8 cellular contexts compared by ENCODE assay signal in genomic region chr19:49117677-49118564, GRCh38. TPM values are rescaled to one million over a fixed set of nuclear protein-coding genes. Genes with fewer than 3 reads are reported as not detected.
DNase-seq lines count a peak whose midpoint lies in the region; ATAC-seq and TF ChIP-seq lines count a peak whose summit lies in the region.
"Had no signal": no experiment of that assay in that cellular context is flagged by ENCODE, and none has a peak within 500 bp of the region (broad histone marks: within the 10 kb centered on the region; RNA-seq: fewer than 3 reads in every experiment).

No MANE protein-coding gene starts in this region.

- no peak overlapping the region for H3K27ac ChIP-seq in iPS DF 6.9 (ENCODE audit: low read length)
- peak overlapping the region; percentile 97 for H3K27ac ChIP-seq in upper lobe of right lung

- peaks cover 46% of the 10 kb centered on the region for H3K4me1 Mint-ChIP-seq in activated naive CD4-positive, alpha-beta T cell treated with anti-CD3 and anti-CD28 coated beads, Interleukin-2, amount 10 ng/mL, durations not matched to agents 7 days and 5 days

- TF ChIP-seq CTCF in upper lobe of right lung (IDR thresholded peaks at IDR 0.05), result no peak

- peaks cover 33% of the 10 kb centered on the region for H3K27me3 Mint-ChIP-seq in activated naive CD4-positive, alpha-beta T cell treated with anti-CD3 and anti-CD28 coated beads, Interleukin-2, amount 10 ng/mL, durations not matched to agents 7 days and 5 days

- H3K4me1 ChIP-seq in iPS DF 6.9 (ENCODE audit: control insufficient read depth, insufficient read depth, low read length) (peaks cover 3% of the 10 kb centered on the region), upper lobe of right lung (peaks cover 30% of the 10 kb centered on the region)

- H3K27me3 ChIP-seq in iPS DF 6.9 (ENCODE audit: control insufficient read depth, insufficient read depth, low read length), result peaks cover 9% of the 10 kb centered on the region
- H3K27me3 ChIP-seq in upper lobe of right lung, result no peaks in the 10 kb centered on the region

- H3K9me3 ChIP-seq in iPS DF 6.9 (ENCODE audit: control insufficient read depth, insufficient read depth, low read length) (no peaks in the 10 kb centered on the region), upper lobe of right lung (no peaks in the 10 kb centered on the region)

- DNase-seq in activated naive CD4-positive, alpha-beta T cell treated with anti-CD3 and anti-CD28 coated beads, Interleukin-2, amount 10 ng/mL, durations not matched to agents 7 days and 5 days, result no peak
- no peak for DNase-seq in activated naive CD4-positive, alpha-beta T cell (lab: John Stamatoyannopoulos, UW)
- DNase-seq in iPS DF 6.9 (ENCODE audit: low read depth, low spot score) (no peak), upper lobe of right lung (no peak), NCI-H524 treated with DMSO at 0.1 percent for 48 hours (lab: John Stamatoyannopoulos, UW) (no peak)

- CTCF ChIA-PET in activated naive CD4-positive, alpha-beta T cell treated with anti-CD3 and anti-CD28 coated beads, Interleukin-2, amount 10 ng/mL, durations not matched to agents 7 days and 5 days (lab: Charles Lee), result interaction anchor here (1.1 to 1.2 kb wide), 2 partner anchors 12 to 28 kb away, joined by 6 to 7 read pairs; no protein-coding TSS in a partner anchor

- no peaks in the 10 kb centered on the region for H3K9me3 Mint-ChIP-seq in activated naive CD4-positive, alpha-beta T cell treated with anti-CD3 and anti-CD28 coated beads, Interleukin-2, amount 10 ng/mL, durations not matched to agents 7 days and 5 days

- H3K4me3 ChIP-seq in iPS DF 6.9 (ENCODE audit: low read length), result peak overlapping the region; percentile 81; the same call in 1 of the 2 replicates
- H3K4me3 ChIP-seq in upper lobe of right lung, result peak overlapping the region; percentile 71

- ATAC-seq in upper lobe of right lung, result no peak
- ATAC-seq in HG02571 (IDR thresholded peaks at IDR 0.05; ENCODE audit: unreplicated experiment), result no peak

- no peaks in the 10 kb centered on the region for H3K36me3 Mint-ChIP-seq in activated naive CD4-positive, alpha-beta T cell treated with anti-CD3 and anti-CD28 coated beads, Interleukin-2, amount 10 ng/mL, durations not matched to agents 7 days and 5 days

- H3K27ac Mint-ChIP-seq in activated naive CD4-positive, alpha-beta T cell treated with anti-CD3 and anti-CD28 coated beads, Interleukin-2, amount 10 ng/mL, durations not matched to agents 7 days and 5 days, result peak overlapping the region; percentile 78

- no CpG with 5 or more reads among the region's 26 CpGs for WGBS in iPS DF 6.9 (ENCODE audit: insufficient coverage, insufficient read length)

- peaks cover 3% of the 10 kb centered on the region; the same call in 1 of the 2 replicates for H3K36me3 ChIP-seq in iPS DF 6.9 (ENCODE audit: control insufficient read depth, insufficient read depth, low read length)
- H3K36me3 ChIP-seq in upper lobe of right lung, result no peaks in the 10 kb centered on the region

- H3K4me3 Mint-ChIP-seq in activated naive CD4-positive, alpha-beta T cell treated with anti-CD3 and anti-CD28 coated beads, Interleukin-2, amount 10 ng/mL, durations not matched to agents 7 days and 5 days, result peak overlapping the region; percentile 83

- intact Hi-C loops in upper lobe of right lung (cut with DNase I), result no loop called here

RNA-seq across cellular contexts. Expression of gene C19orf73, which starts 1.0 kb away (rescaled TPM):
- total RNA-seq in upper lobe of right lung, result 1.5 TPM
- total RNA-seq: G401 had no signal

RNA-seq across cellular contexts. Expression of gene PPFIA3, which starts 1.4 kb away (rescaled TPM):
- total RNA-seq in upper lobe of right lung, result 10.7 TPM

RNA-seq across cellular contexts. Expression of gene LIN7B, which starts 3.8 kb away (rescaled TPM):
- 12.2 TPM for total RNA-seq in upper lobe of right lung

RNA-seq across cellular contexts. Expression of gene SNRNP70, which starts 32.7 kb away (rescaled TPM):
- total RNA-seq in upper lobe of right lung, result 179 TPM

RNA-seq across cellular contexts. Expression of gene HRC, which starts 37.3 kb away (rescaled TPM):
- 2.2 TPM for total RNA-seq in upper lobe of right lung
- total RNA-seq: T-helper 1 cell treated with Interleukin-12 subunit alpha and Interleukin-12 subunit beta and Interleukin-4 antibody, amounts not matched to agents 30 ng/mL and 1 ng/mL, for 36 hours had no signal
